ENCODE assay signal across 8 cellular contexts in genomic region chr12:70049596-70050360, GRCh38.
DNase-seq lines count a peak whose midpoint lies in the region; ATAC-seq and TF ChIP-seq lines count a peak whose summit lies in the region.

No MANE protein-coding gene starts in this region.

- CTCF ChIA-PET in CD8-positive, alpha-beta T cell (lab: Charles Lee), result interaction anchor here (0.6 kb wide), 1 partner anchor 69 kb away, joined by 3 read pairs; no protein-coding TSS in a partner anchor
- CTCF ChIA-PET in activated CD8-positive, alpha-beta memory T cell treated with anti-CD3 and anti-CD28 coated beads, Interleukin-2, amount 10 ng/mL, durations not matched to agents 7 days and 5 days (lab: Charles Lee), result no interaction called here

- H3K4me1 Mint-ChIP-seq in CD8-positive, alpha-beta T cell (ENCODE audit: low read depth), result peaks cover 3% of the 10 kb centered on the region
- peaks cover 24% of the 10 kb centered on the region for H3K4me1 Mint-ChIP-seq in activated CD8-positive, alpha-beta memory T cell treated with anti-CD3 and anti-CD28 coated beads, Interleukin-2, amount 10 ng/mL, durations not matched to agents 7 days and 5 days
- H3K4me1 Mint-ChIP-seq in stimulated activated effector memory CD8-positive, alpha-beta T cell treated with anti-CD3 and anti-CD28 coated beads, Interleukin-12 subunit alpha, Interleukin-12 subunit beta, amount 100 ng/mL, for 72 hours, result peaks cover 11% of the 10 kb centered on the region

- H3K27ac ChIP-seq in CD8-positive, alpha-beta T cell (ENCODE audit: low read depth, low read length), result no peak overlapping the region
- no peak overlapping the region for H3K27ac ChIP-seq in right atrium auricular region
- no peak overlapping the region for H3K27ac ChIP-seq in ascending aorta

- no peaks in the 10 kb centered on the region for H3K9me3 Mint-ChIP-seq in CD8-positive, alpha-beta T cell
- peaks cover 1% of the 10 kb centered on the region for H3K9me3 Mint-ChIP-seq in activated CD8-positive, alpha-beta memory T cell treated with anti-CD3 and anti-CD28 coated beads, Interleukin-2, amount 10 ng/mL, durations not matched to agents 7 days and 5 days (ENCODE audit: low read depth)
- H3K9me3 Mint-ChIP-seq in stimulated activated effector memory CD8-positive, alpha-beta T cell treated with anti-CD3 and anti-CD28 coated beads, Interleukin-12 subunit alpha, Interleukin-12 subunit beta, amount 100 ng/mL, for 72 hours, result peaks cover 3% of the 10 kb centered on the region

- H3K27me3 Mint-ChIP-seq in CD8-positive, alpha-beta T cell (ENCODE audit: low read depth), result no peaks in the 10 kb centered on the region
- H3K27me3 Mint-ChIP-seq in activated CD8-positive, alpha-beta memory T cell treated with anti-CD3 and anti-CD28 coated beads, Interleukin-2, amount 10 ng/mL, durations not matched to agents 7 days and 5 days, result peaks cover 30% of the 10 kb centered on the region

- H3K4me3 Mint-ChIP-seq in CD8-positive, alpha-beta T cell, result no peak overlapping the region
- no peak overlapping the region for H3K4me3 Mint-ChIP-seq in activated CD8-positive, alpha-beta memory T cell treated with anti-CD3 and anti-CD28 coated beads, Interleukin-2, amount 10 ng/mL, durations not matched to agents 7 days and 5 days
- H3K4me3 Mint-ChIP-seq in stimulated activated effector memory CD8-positive, alpha-beta T cell treated with anti-CD3 and anti-CD28 coated beads, Interleukin-12 subunit alpha, Interleukin-12 subunit beta, amount 100 ng/mL, for 72 hours, result no peak overlapping the region

- H3K4me3 ChIP-seq in CD8-positive, alpha-beta T cell (ENCODE audit: low read depth, low read length), result no peak overlapping the region
- H3K4me3 ChIP-seq in right atrium auricular region (no peak overlapping the region), ascending aorta (no peak overlapping the region)

- no peaks in the 10 kb centered on the region for H3K9me3 ChIP-seq in CD8-positive, alpha-beta T cell (ENCODE audit: low read length)
- H3K9me3 ChIP-seq in right atrium auricular region, result no peaks in the 10 kb centered on the region
- H3K9me3 ChIP-seq in ascending aorta, result no peaks in the 10 kb centered on the region

- H3K27me3 ChIP-seq in CD8-positive, alpha-beta T cell (ENCODE audit: insufficient read depth, low read length), result no peaks in the 10 kb centered on the region
- H3K27me3 ChIP-seq in right atrium auricular region (no peaks in the 10 kb centered on the region), ascending aorta (no peaks in the 10 kb centered on the region)

- DNase-seq in CD8-positive, alpha-beta T cell, result peak in 5 of 7 experiments; percentile 3 to 36 (median 14)
- peak; percentile 75 for DNase-seq in activated CD8-positive, alpha-beta memory T cell treated with anti-CD3 and anti-CD28 coated beads, Interleukin-2, amount 10 ng/mL, durations not matched to agents 7 days and 5 days
- peak; percentile 6 to 68 for DNase-seq in stimulated activated effector memory CD8-positive, alpha-beta T cell treated with anti-CD3 and anti-CD28 coated beads, Interleukin-12 subunit alpha, Interleukin-12 subunit beta, amount 100 ng/mL, for 72 hours (ENCODE audit: low spot score in 2 of 2)
- DNase-seq in right atrium auricular region (ENCODE audit: low spot score) (no peak), ascending aorta (ENCODE audit: low spot score in 2 of 2) (no peak), NCI-H226 (no peak)

- POLR2A ChIA-PET in CD8-positive, alpha-beta T cell (lab: Charles Lee), result no interaction called here

- intact Hi-C loops in CD8-positive, alpha-beta T cell (cut with DNase I, micrococcal nuclease), result no loop called here
- intact Hi-C loops in ascending aorta (cut with DNase I), result loop anchor here (5.0 to 10.0 kb wide), 2 partner anchors 132 to 315 kb away; partner anchors contain the start of gene KCNMB4

- peak; percentile 79 for ATAC-seq in CD8-positive, alpha-beta T cell
- ATAC-seq in GM19395 (IDR thresholded peaks at IDR 0.05; ENCODE audit: unreplicated experiment) (peak; percentile 91), HG03342 (IDR thresholded peaks at IDR 0.05; ENCODE audit: unreplicated experiment) (peak; percentile 93)
- peak; percentile 98 for ATAC-seq in activated CD8-positive, alpha-beta memory T cell treated with anti-CD3 and anti-CD28 coated beads, Interleukin-2, amount 10 ng/mL, durations not matched to agents 7 days and 5 days
- peak; percentile 97 for ATAC-seq in stimulated activated effector memory CD8-positive, alpha-beta T cell treated with anti-CD3 and anti-CD28 coated beads, Interleukin-12 subunit alpha, Interleukin-12 subunit beta, amount 100 ng/mL, for 72 hours

- H3K4me1 ChIP-seq in CD8-positive, alpha-beta T cell (ENCODE audit: insufficient read depth, low read length), result no peaks in the 10 kb centered on the region
- H3K4me1 ChIP-seq in right atrium auricular region (no peaks in the 10 kb centered on the region), ascending aorta (no peaks in the 10 kb centered on the region)

- no peaks in the 10 kb centered on the region for H3K36me3 ChIP-seq in CD8-positive, alpha-beta T cell (ENCODE audit: insufficient read depth, low read length)
- no peaks in the 10 kb centered on the region for H3K36me3 ChIP-seq in right atrium auricular region
- no peaks in the 10 kb centered on the region for H3K36me3 ChIP-seq in ascending aorta

- H3K36me3 Mint-ChIP-seq in CD8-positive, alpha-beta T cell, result no peaks in the 10 kb centered on the region
- peaks cover 4% of the 10 kb centered on the region for H3K36me3 Mint-ChIP-seq in activated CD8-positive, alpha-beta memory T cell treated with anti-CD3 and anti-CD28 coated beads, Interleukin-2, amount 10 ng/mL, durations not matched to agents 7 days and 5 days
- no peaks in the 10 kb centered on the region for H3K36me3 Mint-ChIP-seq in stimulated activated effector memory CD8-positive, alpha-beta T cell treated with anti-CD3 and anti-CD28 coated beads, Interleukin-12 subunit alpha, Interleukin-12 subunit beta, amount 100 ng/mL, for 72 hours

- TF ChIP-seq CTCF in CD8-positive, alpha-beta T cell (IDR thresholded peaks at IDR 0.05), result no peak
- no peak for TF ChIP-seq CTCF in right atrium auricular region (IDR thresholded peaks at IDR 0.05)
- no peak for TF ChIP-seq CTCF in ascending aorta (IDR thresholded peaks at IDR 0.05)

- H3K27ac Mint-ChIP-seq in CD8-positive, alpha-beta T cell, result no peak overlapping the region
- peak overlapping the region; percentile 63 for H3K27ac Mint-ChIP-seq in activated CD8-positive, alpha-beta memory T cell treated with anti-CD3 and anti-CD28 coated beads, Interleukin-2, amount 10 ng/mL, durations not matched to agents 7 days and 5 days
- no peak overlapping the region for H3K27ac Mint-ChIP-seq in stimulated activated effector memory CD8-positive, alpha-beta T cell treated with anti-CD3 and anti-CD28 coated beads, Interleukin-12 subunit alpha, Interleukin-12 subunit beta, amount 100 ng/mL, for 72 hours

Comparison
In these comparisons a context has a peak if more than half of its experiments do, and no peak if none do; other contexts are left out.
1. DNase-seq: peak in CD8-positive, alpha-beta T cell (5 of 7), activated CD8-positive, alpha-beta memory T cell treated with anti-CD3 and anti-CD28 coated beads, Interleukin-2, amount 10 ng/mL, durations not matched to agents 7 days and 5 days (single experiment) and stimulated activated effector memory CD8-positive, alpha-beta T cell treated with anti-CD3 and anti-CD28 coated beads, Interleukin-12 subunit alpha, Interleukin-12 subunit beta, amount 100 ng/mL, for 72 hours (2 of 2); none in right atrium auricular region (single experiment), ascending aorta (0 of 2) and NCI-H226 (single experiment).
2. Peak in every context shown above with its lines, with median percentiles within 50 percentile points of each other: ATAC-seq.